ENCODE assay signal across 1 cellular context in genomic region chr19:54247106-54247930, GRCh38.
TF ChIP-seq lines count a peak whose summit lies in the region.

No MANE protein-coding gene starts in this region.

TF ChIP-seq in IMR-90, 13 proteins besides CTCF, POLR2A, EP300 and RAD21:
- TF ChIP-seq CEBPB (IDR thresholded peaks at IDR 0.05; ENCODE audit: low read depth, low read length) (no peak), RCOR1 (IDR thresholded peaks at IDR 0.05; ENCODE audit: insufficient replicate concordance, low read length) (no peak), MAZ (IDR thresholded peaks at IDR 0.05; ENCODE audit: borderline replicate concordance, low read depth, low read length) (no peak), FOS (IDR thresholded peaks at IDR 0.05; ENCODE audit: low read depth, low read length) (no peak), BHLHE40 (IDR thresholded peaks at IDR 0.05; ENCODE audit: low read depth, low read length) (no peak), CHD1 (IDR thresholded peaks at IDR 0.05; ENCODE audit: low read depth, low read length) (no peak)
